Comparison of ENCODE assay signal across 23 cellular contexts in genomic region chr19:37938379-37938778, GRCh38. TPM values are rescaled to one million over a fixed set of nuclear protein-coding genes. Genes with fewer than 3 reads are reported as not detected.
"Had no signal": no experiment of that assay in that cellular context is flagged by ENCODE, and none has a peak within 500 bp of the region (broad histone marks: within the 10 kb centered on the region; RNA-seq: fewer than 3 reads in every experiment).

No MANE protein-coding gene starts in this region.

- FAIRE-seq: frontal cortex, small intestine had no signal

- H3K27me3 ChIP-seq: heart left ventricle, neutrophil, upper lobe of left lung, uterus had no signal

- H3K4me1 ChIP-seq: uterus had no signal

- H3K36me3 ChIP-seq: heart left ventricle, upper lobe of left lung, uterus had no signal

- ATAC-seq: heart left ventricle; left lobe of liver; naive thymus-derived CD8-positive, alpha-beta T cell had no signal

- DNase-seq: effector CD4-positive, alpha-beta T cell; heart left ventricle; islet precursor cell; mammary epithelial cell; naive thymus-derived CD8-positive, alpha-beta T cell; small intestine; stimulated activated CD4-positive, alpha-beta T cell treated with anti-CD3 and anti-CD28 coated beads, Interleukin-12 subunit alpha, Interleukin-12 subunit beta, amount 100 ng/mL, for 4 hours; stimulated activated naive CD4-positive, alpha-beta T cell treated with Interleukin-2 at 50 U/mL for 16 hours; upper lobe of left lung; uterus had no signal

- H3K4me3 Mint-ChIP-seq: naive thymus-derived CD8-positive, alpha-beta T cell had no signal

- H3K9me3 ChIP-seq: neutrophil, uterus had no signal

- H3K27ac ChIP-seq: coronary artery, heart left ventricle, neutrophil, upper lobe of left lung, uterus had no signal

- H3K4me3 ChIP-seq: coronary artery, heart left ventricle, upper lobe of left lung, uterus had no signal

- H3K27me3 Mint-ChIP-seq: naive thymus-derived CD8-positive, alpha-beta T cell had no signal

RNA-seq across cellular contexts. Expression of gene WDR87, which starts 32.0 kb away (rescaled TPM):
- total RNA-seq: dermis microvascular lymphatic vessel endothelial cell; fibroblast of lung; frontal cortex; glomerular endothelial cell; heart left ventricle; left lobe of liver; lower leg skin; mammary epithelial cell; mesenteric fat pad; naive thymus-derived CD8-positive, alpha-beta T cell; osteoblast; pulmonary artery endothelial cell; upper lobe of left lung; uterus had no signal
- polyA plus RNA-seq: esophagus; fibroblast of lung; heart left ventricle; mammary epithelial cell; naive thymus-derived CD8-positive, alpha-beta T cell; neural cell; small intestine had no signal
